In the genomic region with DNA sequence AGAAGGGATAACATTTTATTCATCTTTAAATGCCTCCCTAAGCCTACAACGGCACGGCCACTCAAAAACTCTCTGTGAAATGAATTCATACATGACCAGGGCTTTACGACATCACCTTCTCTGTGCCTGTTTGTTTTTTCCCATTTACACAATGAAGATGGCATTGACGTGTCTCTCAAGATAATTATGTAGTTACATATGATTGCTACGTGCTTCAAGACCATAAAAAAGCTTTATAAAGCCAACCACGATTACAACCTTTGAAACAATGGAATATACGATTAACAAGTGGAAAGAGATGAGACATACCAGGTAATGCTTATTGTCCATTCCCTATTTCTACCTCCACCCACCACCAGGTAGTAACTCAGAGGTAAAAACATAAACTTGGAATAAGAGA, we compare ENCODE assay signal across 17 cellular contexts.
DNase-seq lines count a peak whose midpoint lies in the region; TF ChIP-seq lines count a peak whose summit lies in the region.
"Had no signal": no experiment of that assay in that cellular context is flagged by ENCODE, and none has a peak within 500 bp of the region (broad histone marks: within the 10 kb centered on the region; RNA-seq: fewer than 3 reads in every experiment).

No MANE protein-coding gene starts in this region.

- H3K27ac Mint-ChIP-seq in HFFc6 = no peak overlapping the region
- H3K27ac Mint-ChIP-seq: CD14-positive monocyte; CD4-positive, alpha-beta memory T cell had no signal

- peaks cover 8% of the 10 kb centered on the region; the same call in 1 of the 2 replicates for H3K36me3 ChIP-seq in SK-N-MC (ENCODE audit: insufficient read depth, low read length)
- H3K36me3 ChIP-seq in mucosa of rectum (ENCODE audit: control insufficient read depth in 2 of 2, insufficient read depth in 2 of 2, low read length in 2 of 2) = no peaks in the 10 kb centered on the region
- H3K36me3 ChIP-seq: BLaER1 had no signal

- no peak overlapping the region for H3K9ac ChIP-seq in SK-N-MC (ENCODE audit: insufficient read length)
- H3K9ac ChIP-seq in mucosa of rectum (ENCODE audit: low read depth in 1 of 2, low read length in 2 of 2) = no peak overlapping the region
- H3K9ac ChIP-seq: BLaER1 had no signal

- no peaks in the 10 kb centered on the region; the same call in 1 of the 2 replicates for H3K9me3 ChIP-seq in SK-N-MC (ENCODE audit: low read depth, low read length)
- H3K9me3 ChIP-seq in mucosa of rectum (ENCODE audit: control insufficient read depth in 2 of 2, low read length in 2 of 2) = no peaks in the 10 kb centered on the region
- H3K9me3 ChIP-seq: BLaER1 had no signal

- peaks cover 9% of the 10 kb centered on the region; the same call in 1 of the 2 replicates for H3K4me1 Mint-ChIP-seq in HFFc6 (ENCODE audit: low read depth)
- H3K4me1 Mint-ChIP-seq: CD14-positive monocyte had no signal

- H3K4me1 ChIP-seq in mucosa of rectum (ENCODE audit: control insufficient read depth in 2 of 2, insufficient read depth in 2 of 2, low read length in 2 of 2) = peaks cover 0 to 9% of the 10 kb centered on the region in 2 donors

- H3K27me3 ChIP-seq in mucosa of rectum (ENCODE audit: control insufficient read depth in 2 of 2, insufficient read depth in 2 of 2, low read length in 2 of 2) = no peaks in the 10 kb centered on the region
- H3K27me3 ChIP-seq: BLaER1 had no signal

- no peak for TF ChIP-seq CTCF in HFFc6 (IDR thresholded peaks at IDR 0.05)

- no peaks in the 10 kb centered on the region for H3K9me3 Mint-ChIP-seq in HFFc6
- H3K9me3 Mint-ChIP-seq: CD14-positive monocyte; CD4-positive, alpha-beta memory T cell had no signal

- H3K27ac ChIP-seq in SK-N-MC = peak overlapping the region; percentile 98
- H3K27ac ChIP-seq in mucosa of rectum (ENCODE audit: low read depth in 2 of 2, low read length in 2 of 2) = peak overlapping the region; percentile 27 to 52
- H3K27ac ChIP-seq: BLaER1 had no signal

- no peaks in the 10 kb centered on the region for H3K36me3 Mint-ChIP-seq in HFFc6 (ENCODE audit: low read depth)
- H3K36me3 Mint-ChIP-seq: CD14-positive monocyte; CD4-positive, alpha-beta memory T cell had no signal

- peak; percentile 18 for DNase-seq in NCI-H1105 treated with DMSO at 0.1 percent for 48 hours (lab: John Stamatoyannopoulos, UW)
- DNase-seq in NCI-H1105 (lab: John Stamatoyannopoulos, UW) = no peak
- DNase-seq in NCI-H69 (lab: John Stamatoyannopoulos, UW) = peak; percentile 29
- DNase-seq in SK-N-MC (ENCODE audit: low read depth, low spot score) = no peak
- DNase-seq in HFFc6 = no peak
- no peak for DNase-seq in NK-92 (lab: John Stamatoyannopoulos, UW; ENCODE audit: unreplicated experiment)
- DNase-seq: 8988T; CD4-positive, alpha-beta memory T cell; DMS53; DND-41; EL; GOT3; H7 had no signal

- H3K4me3 ChIP-seq in SK-N-MC (no peak overlapping the region), mucosa of rectum (ENCODE audit: low read length in 2 of 2) (peak overlapping the region in 1 of 2 donors; percentile 15)
- H3K4me3 ChIP-seq: BLaER1, GM12878 had no signal

- H3K4me3 Mint-ChIP-seq in HFFc6 = no peak overlapping the region
- H3K4me3 Mint-ChIP-seq: CD14-positive monocyte; CD4-positive, alpha-beta memory T cell had no signal

- peaks cover 3% of the 10 kb centered on the region; the same call in 1 of the 2 replicates for H3K27me3 Mint-ChIP-seq in HFFc6 (ENCODE audit: insufficient read depth)

Comparison
In these comparisons a context has a peak if more than half of its experiments do, and no peak if none do; other contexts are left out.
1. DNase-seq: peak in NCI-H1105 treated with DMSO at 0.1 percent for 48 hours (single experiment) and NCI-H69 (single experiment); none in NCI-H1105 (single experiment), SK-N-MC (single experiment), HFFc6 (single experiment) and NK-92 (single experiment).